In the genomic region with DNA sequence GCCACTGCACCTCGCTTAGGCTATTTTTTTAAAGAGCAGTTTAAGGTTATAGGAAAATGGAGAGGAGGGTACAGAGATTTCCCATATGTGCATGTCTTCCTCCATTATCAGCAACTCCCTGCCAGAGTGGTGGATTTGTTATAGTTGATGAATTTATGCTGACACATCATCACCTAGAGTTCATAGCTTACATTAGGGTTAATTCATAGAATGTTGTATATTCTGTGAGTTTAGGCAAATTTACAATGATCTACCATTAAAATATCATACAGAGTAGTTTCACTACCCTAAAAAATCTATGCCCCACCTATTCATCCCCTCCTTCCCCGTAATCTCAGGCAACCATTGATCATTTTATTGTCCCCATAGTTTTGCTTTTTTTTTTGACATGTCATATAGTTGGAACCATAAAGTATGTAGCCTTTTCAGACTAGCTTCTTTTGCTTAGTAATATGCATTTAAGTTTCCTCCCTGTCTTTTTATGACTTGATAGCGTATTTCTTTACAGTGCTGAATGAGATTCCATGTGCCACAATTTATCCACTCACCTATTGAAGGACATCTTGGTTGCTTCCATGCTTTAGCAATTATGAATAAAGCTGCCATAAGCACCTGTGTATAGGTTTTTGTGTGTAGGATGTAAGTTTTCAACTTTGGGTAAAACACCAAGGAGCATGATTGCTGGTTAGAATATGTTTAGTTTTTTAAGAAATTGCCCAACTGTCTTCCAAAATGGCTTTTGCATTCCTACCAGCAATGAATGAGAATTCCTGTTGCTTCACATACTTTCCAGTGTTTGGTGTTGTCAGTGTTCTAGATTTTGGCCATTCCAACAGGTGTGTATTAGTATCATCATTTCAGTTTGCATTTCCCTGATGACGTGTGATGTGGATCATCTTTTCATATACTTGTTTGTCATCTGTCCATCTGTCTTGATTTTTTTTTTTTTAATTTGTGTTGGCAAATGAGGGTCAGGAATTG, we compare ENCODE assay signal across 27 cellular contexts.
DNase-seq lines count a peak whose midpoint lies in the region; ATAC-seq, FAIRE-seq and TF ChIP-seq lines count a peak whose summit lies in the region.
"Had no signal": no experiment of that assay in that cellular context is flagged by ENCODE, and none has a peak within 500 bp of the region (broad histone marks: within the 10 kb centered on the region; RNA-seq: fewer than 3 reads in every experiment).

No MANE protein-coding gene starts in this region.

- H3K27ac ChIP-seq in PC-9 (peak overlapping the region; percentile 3; the same call in 1 of the 2 replicates), K562 (ENCODE audit: extremely low read depth, low read depth, low read length) (no peak overlapping the region)
- H3K27ac ChIP-seq: C4-2B, foreskin keratinocyte, prostate gland, vagina had no signal

- BruUV-seq in PC-9 (replicated peaks; lab: Mats Ljungman, UMichigan), result no TSS peak
- BruUV-seq in K562 (replicated peaks; lab: Mats Ljungman, UMichigan), result no TSS peak

- no peaks in the 10 kb centered on the region for H3K9me2 ChIP-seq in PC-9 (ENCODE audit: insufficient read depth)

- H3K9me3 ChIP-seq in PC-9 (ENCODE audit: insufficient read depth, low read depth) (no peaks in the 10 kb centered on the region), K562 (replicated peaks; ENCODE audit: control insufficient read depth, insufficient read depth, low read depth, low read length) (no peaks in the 10 kb centered on the region)
- H3K9me3 ChIP-seq: prostate gland, vagina had no signal

- POLR2A ChIA-PET in PC-9 (lab: Charles Lee; ENCODE audit: unreplicated experiment) (interaction anchor here (0.6 kb wide), 2 partner anchors 16 to 127 kb away, joined by 4 to 6 read pairs; no protein-coding TSS in a partner anchor), K562 (lab: Yijun Ruan, JAX) (interaction anchor here (0.8 to 1.7 kb wide), 2 partner anchors 9 to 41 kb away, joined by 3 read pairs; no protein-coding TSS in a partner anchor)

- H3K4me1 ChIP-seq in PC-9 (replicated peaks; ENCODE audit: insufficient read depth), result peaks cover 40% of the 10 kb centered on the region
- H3K4me1 ChIP-seq in K562 (replicated peaks in 1 of 2; ENCODE audit: control insufficient read depth in 2 of 2, insufficient read depth in 2 of 2, low read length in 2 of 2), result peaks cover 12 to 30% of the 10 kb centered on the region in 2 experiments; a peak in 3 of 5 replicates
- H3K4me1 ChIP-seq: prostate gland had no signal

- TF ChIP-seq POLR2A in K562 (conservative IDR thresholded peaks at IDR 0.05), result no peak

- H3K27ac Mint-ChIP-seq in activated naive CD4-positive, alpha-beta T cell treated with anti-CD3 and anti-CD28 coated beads, Interleukin-2, amount 50 U/mL, for 72 hours, result peak overlapping the region; percentile 5 to 52
- H3K27ac Mint-ChIP-seq in activated naive CD4-positive, alpha-beta T cell treated with anti-CD3 and anti-CD28 coated beads, Interleukin-2, amount 10 ng/mL, durations not matched to agents 7 days and 5 days, result no peak overlapping the region
- no peak overlapping the region for H3K27ac Mint-ChIP-seq in stimulated activated memory B cell treated with anti-CD40 and anti-IgM and Interleukin-4, amounts not matched to agents 10 μg/mL and 1 μg/mL and 100 μg/mL, for 72 hours
- H3K27ac Mint-ChIP-seq: activated naive CD8-positive, alpha-beta T cell treated with anti-CD3 and anti-CD28 coated beads, Interleukin-2, amount 10 ng/mL, durations not matched to agents 7 days and 5 days had no signal

- no peak for FAIRE-seq in K562 (lab: Jason Lieb, UNC)
- FAIRE-seq: D721Med, H54, islet of Langerhans, TTC549 had no signal

- WGBS in K562 (ENCODE audit: insufficient coverage, low coverage, missing lambda C conversion rate), result 51% methylated on average over 4 of the region's 4 CpGs

- TF ChIP-seq CTCF in PC-9 (conservative IDR thresholded peaks at IDR 0.05) (no peak), K562 (IDR thresholded peaks at IDR 0.05 in 2 of 3, conservative IDR thresholded peaks at IDR 0.05 in 1 of 3; ENCODE audit: insufficient read depth in 2 of 3, low read depth in 1 of 3, low read length in 3 of 3) (no peak)

- H2AFZ ChIP-seq in PC-9 (no peak overlapping the region), K562 (ENCODE audit: low read depth, low read length) (no peak overlapping the region)

- H3K27me3 Mint-ChIP-seq in activated naive CD4-positive, alpha-beta T cell treated with anti-CD3 and anti-CD28 coated beads, Interleukin-2, amount 10 ng/mL, durations not matched to agents 7 days and 5 days, result no peaks in the 10 kb centered on the region
- H3K27me3 Mint-ChIP-seq in stimulated activated memory B cell treated with anti-CD40 and anti-IgM and Interleukin-4, amounts not matched to agents 10 μg/mL and 1 μg/mL and 100 μg/mL, for 72 hours, result no peaks in the 10 kb centered on the region
- H3K27me3 Mint-ChIP-seq: activated naive CD8-positive, alpha-beta T cell treated with anti-CD3 and anti-CD28 coated beads, Interleukin-2, amount 10 ng/mL, durations not matched to agents 7 days and 5 days had no signal

- H3K36me3 Mint-ChIP-seq in activated naive CD4-positive, alpha-beta T cell treated with anti-CD3 and anti-CD28 coated beads, Interleukin-2, amount 50 U/mL, for 72 hours, result peaks cover 5 to 17% of the 10 kb centered on the region in 2 donors
- peaks cover 21% of the 10 kb centered on the region for H3K36me3 Mint-ChIP-seq in activated naive CD4-positive, alpha-beta T cell treated with anti-CD3 and anti-CD28 coated beads, Interleukin-2, amount 10 ng/mL, durations not matched to agents 7 days and 5 days
- H3K36me3 Mint-ChIP-seq in stimulated activated memory B cell treated with anti-CD40 and anti-IgM and Interleukin-4, amounts not matched to agents 10 μg/mL and 1 μg/mL and 100 μg/mL, for 72 hours, result peaks cover 19% of the 10 kb centered on the region

- in situ Hi-C loops in K562 (cut with MboI), result no loop called here

- no peak overlapping the region for H3K9ac ChIP-seq in K562 (ENCODE audit: insufficient read depth in 1 of 2, low read depth in 2 of 2, low read length in 2 of 2)

- intact Hi-C loops in PC-9 (cut with micrococcal nuclease; ENCODE audit: unreplicated experiment), result no loop called here
- intact Hi-C loops in K562 (cut with micrococcal nuclease), result loop anchor here (5.0 kb wide), 1 partner anchor 40 kb away; no protein-coding TSS in a partner anchor

- ATAC-seq in activated naive CD4-positive, alpha-beta T cell treated with anti-CD3 and anti-CD28 coated beads, Interleukin-2, amount 50 U/mL, for 72 hours, result no peak
- ATAC-seq in K562 (no peak), GM19324 (IDR thresholded peaks at IDR 0.05; ENCODE audit: low FRiP score, unreplicated experiment) (no peak)
- peak; percentile 43 for ATAC-seq in stimulated activated memory B cell treated with anti-CD40 and anti-IgM and Interleukin-4, amounts not matched to agents 10 μg/mL and 1 μg/mL and 100 μg/mL, for 72 hours
- ATAC-seq: foreskin keratinocyte had no signal

- H3K4me1 Mint-ChIP-seq in activated naive CD4-positive, alpha-beta T cell treated with anti-CD3 and anti-CD28 coated beads, Interleukin-2, amount 10 ng/mL, durations not matched to agents 7 days and 5 days, result peaks cover 34% of the 10 kb centered on the region
- peaks cover 91% of the 10 kb centered on the region for H3K4me1 Mint-ChIP-seq in stimulated activated memory B cell treated with anti-CD40 and anti-IgM and Interleukin-4, amounts not matched to agents 10 μg/mL and 1 μg/mL and 100 μg/mL, for 72 hours

- H3K27me3 ChIP-seq in PC-9 (ENCODE audit: insufficient read depth, low read depth), result no peaks in the 10 kb centered on the region
- H3K27me3 ChIP-seq in K562 (ENCODE audit: control insufficient read depth in 2 of 2, insufficient read depth in 2 of 2, low read length in 2 of 2), result no peaks in the 10 kb centered on the region
- H3K27me3 ChIP-seq: foreskin keratinocyte, vagina had no signal

- CTCF ChIA-PET in activated naive CD4-positive, alpha-beta T cell treated with anti-CD3 and anti-CD28 coated beads, Interleukin-2, amount 10 ng/mL, durations not matched to agents 7 days and 5 days (lab: Charles Lee), result interaction anchor here (1.4 kb wide), 1 partner anchor 15 kb away, joined by 5 read pairs; no protein-coding TSS in a partner anchor
- CTCF ChIA-PET in PC-9 (lab: Charles Lee) (interaction anchor here (0.6 to 0.7 kb wide), 2 partner anchors 17 to 58 kb away, joined by 5 to 9 read pairs; no protein-coding TSS in a partner anchor), K562 (lab: Yijun Ruan, JAX; ENCODE audit: low intra/inter-chr PET ratio) (no interaction called here)

- TF ChIP-seq RAD21 in K562 (CRISPR knock-in tag; conservative IDR thresholded peaks at IDR 0.05 in 1 of 2, IDR thresholded peaks at IDR 0.05 in 1 of 2), result no peak

- no peak for TF ChIP-seq EP300 in K562 (IDR thresholded peaks at IDR 0.05; ENCODE audit: low read length)

- H3K4me2 ChIP-seq in PC-9 (no peak overlapping the region), K562 (ENCODE audit: insufficient read depth, low read length) (no peak overlapping the region)

- H3K4me3 Mint-ChIP-seq in activated naive CD4-positive, alpha-beta T cell treated with anti-CD3 and anti-CD28 coated beads, Interleukin-2, amount 10 ng/mL, durations not matched to agents 7 days and 5 days, result no peak overlapping the region
- peak overlapping the region; percentile 23 for H3K4me3 Mint-ChIP-seq in stimulated activated memory B cell treated with anti-CD40 and anti-IgM and Interleukin-4, amounts not matched to agents 10 μg/mL and 1 μg/mL and 100 μg/mL, for 72 hours
- H3K4me3 Mint-ChIP-seq: activated naive CD8-positive, alpha-beta T cell treated with anti-CD3 and anti-CD28 coated beads, Interleukin-2, amount 10 ng/mL, durations not matched to agents 7 days and 5 days had no signal

- no peaks in the 10 kb centered on the region for H3K9me3 Mint-ChIP-seq in activated naive CD4-positive, alpha-beta T cell treated with anti-CD3 and anti-CD28 coated beads, Interleukin-2, amount 50 U/mL, for 72 hours
- no peaks in the 10 kb centered on the region for H3K9me3 Mint-ChIP-seq in activated naive CD4-positive, alpha-beta T cell treated with anti-CD3 and anti-CD28 coated beads, Interleukin-2, amount 10 ng/mL, durations not matched to agents 7 days and 5 days
- no peaks in the 10 kb centered on the region for H3K9me3 Mint-ChIP-seq in stimulated activated memory B cell treated with anti-CD40 and anti-IgM and Interleukin-4, amounts not matched to agents 10 μg/mL and 1 μg/mL and 100 μg/mL, for 72 hours
- H3K9me3 Mint-ChIP-seq: activated naive CD8-positive, alpha-beta T cell treated with anti-CD3 and anti-CD28 coated beads, Interleukin-2, amount 10 ng/mL, durations not matched to agents 7 days and 5 days had no signal

- H4K20me1 ChIP-seq in PC-9 (ENCODE audit: insufficient read depth) (peaks cover 66% of the 10 kb centered on the region), K562 (replicated peaks; ENCODE audit: control insufficient read depth, insufficient read depth, low read length) (no peaks in the 10 kb centered on the region)

- H3K36me3 ChIP-seq in PC-9 (ENCODE audit: low read depth) (peaks cover 6% of the 10 kb centered on the region), K562 (ENCODE audit: control insufficient read depth, insufficient read depth, low read length) (no peaks in the 10 kb centered on the region)
- H3K36me3 ChIP-seq: prostate gland, vagina had no signal

- H3K4me3 ChIP-seq in PC-9, result no peak overlapping the region
- H3K4me3 ChIP-seq in K562, result no peak overlapping the region
- H3K4me3 ChIP-seq: prostate gland, vagina had no signal

- H3F3A ChIP-seq in PC-9 (ENCODE audit: insufficient read depth, low read depth), result peaks cover 66% of the 10 kb centered on the region

- no peaks in the 10 kb centered on the region for H3K9me1 ChIP-seq in K562 (ENCODE audit: control insufficient read depth, insufficient read depth, low read length)

- H3K79me2 ChIP-seq in PC-9 (ENCODE audit: low read depth) (peaks cover 99% of the 10 kb centered on the region), K562 (ENCODE audit: control insufficient read depth, insufficient read depth, low read length) (peaks cover 78% of the 10 kb centered on the region)

- no peak for DNase-seq in activated naive CD4-positive, alpha-beta T cell treated with anti-CD3 and anti-CD28 coated beads, Interleukin-2, amount 50 U/mL, for 72 hours (ENCODE audit: low spot score in 2 of 2)
- DNase-seq in activated naive CD4-positive, alpha-beta T cell treated with anti-CD3 and anti-CD28 coated beads, Interleukin-2, amount 10 ng/mL, durations not matched to agents 7 days and 5 days, result no peak
- no peak for DNase-seq in PC-9
- DNase-seq in K562 (ENCODE audit: extremely low read depth in 1 of 4, low spot score in 3 of 4), result no peak
- DNase-seq in globus pallidus (ENCODE audit: low spot score), result no peak
- no peak for DNase-seq in NOMO-1 treated with dmso at 0.1 percent for 144 hours (lab: John Stamatoyannopoulos, UW; ENCODE audit: unreplicated experiment)
- DNase-seq: activated CD4-positive, alpha-beta T cell treated with anti-CD3 and anti-CD28 coated beads for 48 hours; activated naive CD8-positive, alpha-beta T cell treated with anti-CD3 and anti-CD28 coated beads, Interleukin-2, amount 10 ng/mL, durations not matched to agents 7 days and 5 days; cerebellar nuclear complex; EL; erythroblast; foreskin keratinocyte; hypothalamus; KBM-7; NCI-H1436 treated with DMSO at 0.1 percent for 48 hours; NCI-H2171 treated with DMSO at 0.1 percent for 48 hours; NCI-H526 treated with DMSO at 0.1 percent for 48 hours; SW 1271 had no signal

Comparison
In these comparisons a context has a peak if more than half of its experiments do, and no peak if none do; other contexts are left out.
1. H3K27ac Mint-ChIP-seq: peak in activated naive CD4-positive, alpha-beta T cell treated with anti-CD3 and anti-CD28 coated beads, Interleukin-2, amount 50 U/mL, for 72 hours (2 of 2); none in activated naive CD4-positive, alpha-beta T cell treated with anti-CD3 and anti-CD28 coated beads, Interleukin-2, amount 10 ng/mL, durations not matched to agents 7 days and 5 days (single experiment) and stimulated activated memory B cell treated with anti-CD40 and anti-IgM and Interleukin-4, amounts not matched to agents 10 μg/mL and 1 μg/mL and 100 μg/mL, for 72 hours (single experiment).